In genomic region chr2:171729952-171730317, GRCh38 we compare ENCODE assay signal across 16 cellular contexts. TPM values are rescaled to one million over a fixed set of nuclear protein-coding genes. Genes with fewer than 3 reads are reported as not detected.
DNase-seq lines count a peak whose midpoint lies in the region; ATAC-seq and TF ChIP-seq lines count a peak whose summit lies in the region.
"Had no signal": no experiment of that assay in that cellular context is flagged by ENCODE, and none has a peak within 500 bp of the region (broad histone marks: within the 10 kb centered on the region; RNA-seq: fewer than 3 reads in every experiment).

No MANE protein-coding gene starts in this region.

- DNase-seq in left lung: no peak
- DNase-seq in right lobe of liver: no peak
- no peak for DNase-seq in upper lobe of right lung
- DNase-seq in T-cell: no peak
- DNase-seq: C1 segment of cervical spinal cord; Calu3; CD4-positive, alpha-beta memory T cell; COR-L47; DMS53; DMS79 treated with DMSO at 0.1 percent for 48 hours; GF-D8; GM23248; H7; HCEC 1CT had no signal

- no peak overlapping the region for H3K4me3 Mint-ChIP-seq in T-cell
- H3K4me3 Mint-ChIP-seq: CD4-positive, alpha-beta memory T cell had no signal

- intact Hi-C loops in left lung (cut with DNase I): no loop called here
- intact Hi-C loops in right lobe of liver (cut with DNase I): no loop called here
- intact Hi-C loops in upper lobe of right lung (cut with DNase I): no loop called here

- ATAC-seq in left lung (peak; percentile 92), right lobe of liver (peak; percentile 38 to 51 (median 45)), upper lobe of right lung (peak; percentile 38), HG03025 (IDR thresholded peaks at IDR 0.05; ENCODE audit: low FRiP score, unreplicated experiment) (no peak), T-cell (replicated peaks in 1 of 4) (no peak), GM21423 (IDR thresholded peaks at IDR 0.05; ENCODE audit: unreplicated experiment) (no peak)

- no peak overlapping the region for H3K27ac ChIP-seq in left lung
- H3K27ac ChIP-seq in right lobe of liver: peak overlapping the region in 2 of 3 donors; percentile 50 to 63
- no peak overlapping the region for H3K27ac ChIP-seq in upper lobe of right lung
- H3K27ac ChIP-seq: GM23248 had no signal

- no peaks in the 10 kb centered on the region for H3K27me3 Mint-ChIP-seq in T-cell
- H3K27me3 Mint-ChIP-seq: CD4-positive, alpha-beta memory T cell had no signal

- no peaks in the 10 kb centered on the region for H3K9me3 Mint-ChIP-seq in T-cell
- H3K9me3 Mint-ChIP-seq: CD4-positive, alpha-beta memory T cell had no signal

- TF ChIP-seq CTCF in left lung (IDR thresholded peaks at IDR 0.05) (no peak), right lobe of liver (IDR thresholded peaks at IDR 0.05) (no peak), upper lobe of right lung (IDR thresholded peaks at IDR 0.05) (no peak)

- POLR2A ChIA-PET in T-cell (lab: Charles Lee): no interaction called here

- peaks cover 77% of the 10 kb centered on the region for H3K36me3 Mint-ChIP-seq in T-cell

- H3K4me1 ChIP-seq in left lung (no peaks in the 10 kb centered on the region), right lobe of liver (peaks cover 0 to 33% (median 15%) of the 10 kb centered on the region in 4 donors), upper lobe of right lung (no peaks in the 10 kb centered on the region)

- no peaks in the 10 kb centered on the region for H3K4me1 Mint-ChIP-seq in T-cell
- H3K4me1 Mint-ChIP-seq: CD4-positive, alpha-beta memory T cell had no signal

- peaks cover 0 to 88% of the 10 kb centered on the region in 2 donors for H3K36me3 ChIP-seq in left lung
- H3K36me3 ChIP-seq in right lobe of liver: peaks cover 0 to 8% (median 4%) of the 10 kb centered on the region in 4 donors
- peaks cover 94% of the 10 kb centered on the region for H3K36me3 ChIP-seq in upper lobe of right lung

- CTCF ChIA-PET in T-cell (lab: Charles Lee): no interaction called here

- no peak for TF ChIP-seq POLR2A in right lobe of liver (IDR thresholded peaks at IDR 0.05)

- H3K27ac Mint-ChIP-seq in T-cell: no peak overlapping the region

- H3K4me3 ChIP-seq in left lung: no peak overlapping the region
- H3K4me3 ChIP-seq in right lobe of liver: no peak overlapping the region
- no peak overlapping the region for H3K4me3 ChIP-seq in upper lobe of right lung
- H3K4me3 ChIP-seq: GM23248 had no signal

- no peaks in the 10 kb centered on the region for H3K9me3 ChIP-seq in left lung
- H3K9me3 ChIP-seq in right lobe of liver: no peaks in the 10 kb centered on the region
- no peaks in the 10 kb centered on the region for H3K9me3 ChIP-seq in upper lobe of right lung

- H3K27me3 ChIP-seq in left lung (no peaks in the 10 kb centered on the region), right lobe of liver (no peaks in the 10 kb centered on the region), upper lobe of right lung (no peaks in the 10 kb centered on the region)

- 24% methylated on average over 3 of the region's 3 CpGs for WGBS in right lobe of liver (ENCODE audit: insufficient coverage, low coverage, low lambda C conversion rate, missing lambda C conversion rate)

RNA-seq across cellular contexts. Expression of gene DYNC1I2, which starts 42.7 kb away (rescaled TPM):
- 10 to 100 TPM; 87.2 to 90.9 TPM for total RNA-seq in left lung
- total RNA-seq in right lobe of liver: 10 to 100 TPM; 19.1 to 33.6 (median 28.6) TPM
- 89.1 TPM for total RNA-seq in upper lobe of right lung
- total RNA-seq in T-cell: 10 to 100 TPM; 25.6 to 43.7 (median 42.4) TPM

Comparison
In these comparisons a context has a peak if more than half of its experiments do, and no peak if none do; other contexts are left out.
1. ATAC-seq: peak in left lung (single experiment), right lobe of liver (4 of 4) and upper lobe of right lung (single experiment); none in HG03025 (single experiment), T-cell (0 of 4) and GM21423 (single experiment).
2. H3K27ac ChIP-seq: peak in right lobe of liver (2 of 3); none in left lung (0 of 2) and upper lobe of right lung (single experiment).